Comparison of ENCODE assay signal across 1 cellular context in the genomic region with DNA sequence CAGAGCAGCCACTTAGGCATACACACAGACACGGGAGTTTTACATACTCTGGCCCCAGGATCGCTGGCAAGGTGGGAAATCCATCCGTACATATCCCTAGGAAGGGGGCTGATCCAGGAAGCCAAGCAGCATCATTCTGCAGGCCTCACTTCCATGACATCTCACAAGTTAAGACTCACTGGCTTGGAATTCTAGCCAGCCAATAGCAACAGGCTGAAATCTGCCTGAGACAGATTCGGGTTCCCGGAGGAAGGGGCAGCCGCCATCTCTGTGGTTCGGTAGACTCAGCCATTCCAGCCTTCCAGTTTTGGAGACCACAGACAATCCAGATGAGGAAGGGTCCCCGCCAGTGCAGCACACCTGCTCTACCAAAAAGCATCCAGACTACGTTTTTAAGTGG.
TF ChIP-seq lines count a peak whose summit lies in the region.

No MANE protein-coding gene starts in this region.

TF ChIP-seq in IMR-90, 13 proteins besides CTCF, POLR2A, EP300 and RAD21:
- TF ChIP-seq MXI1 (IDR thresholded peaks at IDR 0.05; ENCODE audit: borderline replicate concordance, low read depth, low read length) (no peak), BHLHE40 (IDR thresholded peaks at IDR 0.05; ENCODE audit: low read depth, low read length) (no peak), CHD1 (IDR thresholded peaks at IDR 0.05; ENCODE audit: low read depth, low read length) (no peak), MAZ (IDR thresholded peaks at IDR 0.05; ENCODE audit: borderline replicate concordance, low read depth, low read length) (no peak), MAFK (IDR thresholded peaks at IDR 0.05; ENCODE audit: low read depth, low read length) (no peak), RFX5 (IDR thresholded peaks at IDR 0.05; ENCODE audit: low read depth, low read length) (no peak), RCOR1 (IDR thresholded peaks at IDR 0.05; ENCODE audit: insufficient replicate concordance, low read length) (no peak), CEBPB (IDR thresholded peaks at IDR 0.05; ENCODE audit: low read depth, low read length) (no peak), FOS (IDR thresholded peaks at IDR 0.05; ENCODE audit: low read depth, low read length) (no peak), SMC3 (IDR thresholded peaks at IDR 0.05; ENCODE audit: low read depth, low read length) (no peak), NFE2L2 (IDR thresholded peaks at IDR 0.05; ENCODE audit: low read depth, low read length) (no peak)
- TF ChIP-seq, protein P1, sequence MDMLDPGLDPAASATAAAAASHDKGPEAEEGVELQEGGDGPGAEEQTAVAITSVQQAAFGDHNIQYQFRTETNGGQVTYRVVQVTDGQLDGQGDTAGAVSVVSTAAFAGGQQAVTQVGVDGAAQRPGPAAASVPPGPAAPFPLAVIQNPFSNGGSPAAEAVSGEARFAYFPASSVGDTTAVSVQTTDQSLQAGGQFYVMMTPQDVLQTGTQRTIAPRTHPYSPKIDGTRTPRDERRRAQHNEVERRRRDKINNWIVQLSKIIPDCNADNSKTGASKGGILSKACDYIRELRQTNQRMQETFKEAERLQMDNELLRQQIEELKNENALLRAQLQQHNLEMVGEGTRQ (IDR thresholded peaks at IDR 0.05; ENCODE audit: low read depth, low read length): no peak
- TF ChIP-seq, protein P2, sequence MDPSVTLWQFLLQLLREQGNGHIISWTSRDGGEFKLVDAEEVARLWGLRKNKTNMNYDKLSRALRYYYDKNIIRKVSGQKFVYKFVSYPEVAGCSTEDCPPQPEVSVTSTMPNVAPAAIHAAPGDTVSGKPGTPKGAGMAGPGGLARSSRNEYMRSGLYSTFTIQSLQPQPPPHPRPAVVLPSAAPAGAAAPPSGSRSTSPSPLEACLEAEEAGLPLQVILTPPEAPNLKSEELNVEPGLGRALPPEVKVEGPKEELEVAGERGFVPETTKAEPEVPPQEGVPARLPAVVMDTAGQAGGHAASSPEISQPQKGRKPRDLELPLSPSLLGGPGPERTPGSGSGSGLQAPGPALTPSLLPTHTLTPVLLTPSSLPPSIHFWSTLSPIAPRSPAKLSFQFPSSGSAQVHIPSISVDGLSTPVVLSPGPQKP (IDR thresholded peaks at IDR 0.05; ENCODE audit: borderline replicate concordance, low read depth, low read length): no peak
TF ChIP-seq in IMR-90: peak in this region for 0.
